Comparison of ENCODE assay signal across 23 cellular contexts in the genomic region with DNA sequence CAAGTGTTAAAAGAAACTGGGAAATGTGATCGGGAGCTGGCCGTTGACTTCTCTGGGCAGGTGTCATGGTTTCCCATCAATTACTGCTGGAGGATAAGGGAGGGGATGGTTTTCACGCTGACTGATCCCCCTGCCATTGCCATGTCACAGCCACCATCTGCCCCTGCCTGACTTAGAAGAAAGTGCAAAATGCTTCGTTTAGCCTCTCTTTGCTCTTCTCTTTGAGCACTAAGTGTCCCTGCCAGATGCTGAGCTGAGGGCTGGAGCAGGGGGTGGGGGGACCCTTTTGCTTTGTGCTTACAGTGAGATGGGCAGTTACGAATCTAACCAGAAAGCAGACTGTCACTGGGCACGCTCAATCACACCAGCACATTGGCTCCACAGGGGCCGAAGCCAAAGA.
"Had no signal": no experiment of that assay in that cellular context is flagged by ENCODE, and none has a peak within 500 bp of the region (broad histone marks: within the 10 kb centered on the region; RNA-seq: fewer than 3 reads in every experiment).

No MANE protein-coding gene starts in this region.

- DNase-seq: activated CD4-positive, alpha-beta memory T cell treated with anti-CD3 and anti-CD28 coated beads for 36 hours; activated CD4-positive, alpha-beta T cell treated with anti-CD3 and anti-CD28 coated beads for 1 hour; activated CD8-positive, alpha-beta memory T cell treated with anti-CD3 and anti-CD28 coated beads, Interleukin-2, amount 50 U/mL, for 4 hours; activated gamma-delta T cell treated with Interleukin-2 at 50 U/mL for 16 hours; activated naive CD4-positive, alpha-beta T cell treated with anti-CD3 and anti-CD28 coated beads, Interleukin-2, amount 10 ng/mL, durations not matched to agents 7 days and 5 days; activated naive CD8-positive, alpha-beta T cell treated with anti-CD3 and anti-CD28 coated beads for 36 hours; activated T-cell treated with anti-CD3 and anti-CD28 coated beads, Interleukin-2, amount 50 U/mL, for 72 hours; anterior cingulate cortex; caudate nucleus; Kasumi-1; NCI-H1105 treated with DMSO at 0.1 percent for 48 hours; NCI-H1436 treated with DMSO at 0.1 percent for 48 hours; NCI-H1930; NCI-H446; NCI-H526; Peyer's patch; Right ventricle myocardium superior; SK-N-SH; T-helper 1 cell had no signal

- H3K4me3 ChIP-seq: breast epithelium, K562, Peyer's patch, SJCRH30 had no signal

- H3K9me3 ChIP-seq: breast epithelium, Peyer's patch, SJCRH30, SK-N-SH had no signal

- H3K4me2 ChIP-seq: SK-N-SH had no signal

- FAIRE-seq: K562 had no signal

- H3K36me3 ChIP-seq: breast epithelium, Peyer's patch, SJCRH30 had no signal

- H3K4me1 ChIP-seq: breast epithelium, Peyer's patch, SJCRH30 had no signal

- H3K27me3 ChIP-seq: breast epithelium, Peyer's patch, SJCRH30 had no signal

- H3K27ac ChIP-seq: breast epithelium, Peyer's patch, RWPE1, SJCRH30 had no signal

- H3K9ac ChIP-seq: SK-N-SH had no signal
